1 cellular context compared by ENCODE assay signal in genomic region chr9:128821584-128822406, GRCh38.
TF ChIP-seq lines count a peak whose summit lies in the region.

No MANE protein-coding gene starts in this region.

TF ChIP-seq in GM23338, 12 proteins besides CTCF, POLR2A, EP300 and RAD21 (continued from another document):
- no peak for TF ChIP-seq ZNF462 (CRISPR knock-in tag; IDR thresholded peaks at IDR 0.05)
- TF ChIP-seq ZNF114 (CRISPR knock-in tag; IDR thresholded peaks at IDR 0.05): no peak
- peak; percentile 17; the same call in 1 of the 2 replicates for TF ChIP-seq POLR2AphosphoS5 (IDR thresholded peaks at IDR 0.05; ENCODE audit: low read depth)
TF ChIP-seq in GM23338: peak in this region for 1.
